In the genomic region with DNA sequence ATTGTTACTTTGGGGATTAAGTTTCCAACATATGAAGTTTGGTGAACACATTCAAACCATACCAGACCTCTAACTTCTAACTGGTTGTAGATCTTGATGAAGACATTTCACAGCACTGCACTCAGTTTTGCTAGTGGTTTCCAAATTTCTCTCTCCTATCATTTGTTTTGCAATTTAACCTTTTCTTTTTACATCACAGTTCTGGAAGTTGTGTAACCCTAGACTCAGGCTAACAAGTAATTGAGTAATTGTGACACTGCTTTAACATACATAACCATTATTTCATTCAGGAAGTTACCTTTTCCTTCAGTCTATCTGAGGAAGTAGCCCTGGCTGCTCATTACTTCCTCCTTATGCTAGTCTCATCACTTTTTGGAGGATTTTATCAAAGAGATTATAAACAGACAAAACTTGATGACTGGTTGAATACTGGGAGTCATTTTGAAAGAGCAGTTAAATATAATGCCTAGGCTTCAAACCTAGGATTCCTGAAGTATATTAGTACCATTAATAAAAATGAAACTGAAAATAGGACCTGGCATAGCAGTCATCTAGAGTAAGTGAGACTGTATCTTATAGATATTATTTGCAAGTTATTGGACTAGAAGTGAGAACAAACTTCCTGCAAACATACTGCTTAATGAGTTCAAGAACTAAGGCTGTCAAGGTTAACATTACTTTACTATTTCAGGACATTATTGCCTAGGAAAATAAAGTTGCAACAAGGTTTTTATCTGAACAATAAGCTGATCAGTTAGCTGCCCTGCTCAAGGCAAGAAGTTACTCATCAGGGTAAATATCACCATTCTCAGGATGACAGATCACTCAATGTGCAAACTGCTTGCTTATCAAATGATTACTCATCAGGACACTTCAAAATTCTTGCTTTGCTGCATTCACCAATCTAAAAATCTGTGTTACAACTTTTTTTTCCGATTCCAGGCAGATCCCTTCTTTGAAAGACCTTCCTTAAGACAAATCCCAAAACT, we compare ENCODE assay signal across 10 cellular contexts. TPM values are rescaled to one million over a fixed set of nuclear protein-coding genes. Genes with fewer than 3 reads are reported as not detected.
DNase-seq lines count a peak whose midpoint lies in the region; ATAC-seq and TF ChIP-seq lines count a peak whose summit lies in the region.
"Had no signal": no experiment of that assay in that cellular context is flagged by ENCODE, and none has a peak within 500 bp of the region (broad histone marks: within the 10 kb centered on the region; RNA-seq: fewer than 3 reads in every experiment).

No MANE protein-coding gene starts in this region.

- TF ChIP-seq CTCF in right atrium auricular region (IDR thresholded peaks at IDR 0.05) (no peak), sigmoid colon (IDR thresholded peaks at IDR 0.05) (no peak)

- 47 to 74% methylated on average over 1 of the region's 1 CpG for WGBS in sigmoid colon, 2 donors

- H3K27me3 ChIP-seq in right atrium auricular region, result no peaks in the 10 kb centered on the region
- H3K27me3 ChIP-seq in sigmoid colon, result no peaks in the 10 kb centered on the region

- no peaks in the 10 kb centered on the region for H3K27me3 Mint-ChIP-seq in activated T-helper 2 cell treated with anti-CD3 and anti-CD28 coated beads, Interferon-gamma antibody, Interleukin-2, Interleukin-4, amounts not matched to agents 10 μg/mL and 5 μg/mL and 100 μg/mL, durations not matched to agents 14 hours and 24 hours and 36 hours (ENCODE audit: low read depth)
- H3K27me3 Mint-ChIP-seq: naive thymus-derived CD4-positive, alpha-beta T cell had no signal

- no peaks in the 10 kb centered on the region for H3K9me3 ChIP-seq in right atrium auricular region
- no peaks in the 10 kb centered on the region for H3K9me3 ChIP-seq in sigmoid colon

- H3K27ac ChIP-seq in right atrium auricular region (no peak overlapping the region), sigmoid colon (no peak overlapping the region)

- DNase-seq in Daoy (ENCODE audit: low read depth), result peak; percentile 7
- no peak for DNase-seq in activated T-helper 2 cell treated with anti-CD3 and anti-CD28 coated beads, Interferon-gamma antibody, Interleukin-2, Interleukin-4, amounts not matched to agents 10 μg/mL and 5 μg/mL and 100 μg/mL, durations not matched to agents 14 hours and 24 hours and 36 hours (ENCODE audit: low spot score)
- DNase-seq in activated CD8-positive, alpha-beta memory T cell treated with anti-CD3 and anti-CD28 coated beads, Interleukin-2, amount 50 U/mL, for 48 hours, result no peak
- no peak for DNase-seq in right atrium auricular region (ENCODE audit: low spot score)
- DNase-seq in sigmoid colon, result no peak
- no peak for DNase-seq in SHP77 treated with DMSO at 0.1 percent for 48 hours (lab: John Stamatoyannopoulos, UW)
- DNase-seq: DND-41; naive thymus-derived CD4-positive, alpha-beta T cell had no signal

- intact Hi-C loops in activated T-helper 2 cell treated with anti-CD3 and anti-CD28 coated beads, Interferon-gamma antibody, Interleukin-2, Interleukin-4, amounts not matched to agents 10 μg/mL and 5 μg/mL and 100 μg/mL, durations not matched to agents 14 hours and 24 hours and 36 hours (cut with micrococcal nuclease), result loop anchor here (1.0 to 10.0 kb wide), 4 partner anchors 14 to 1079 kb away; partner anchors contain the start of gene SH2D1A
- intact Hi-C loops in sigmoid colon (cut with DNase I), result no loop called here

- no peak for TF ChIP-seq EP300 in sigmoid colon (IDR thresholded peaks at IDR 0.05)

- H3K4me1 Mint-ChIP-seq in activated T-helper 2 cell treated with anti-CD3 and anti-CD28 coated beads, Interferon-gamma antibody, Interleukin-2, Interleukin-4, amounts not matched to agents 10 μg/mL and 5 μg/mL and 100 μg/mL, durations not matched to agents 14 hours and 24 hours and 36 hours (ENCODE audit: low read depth), result peaks cover 21% of the 10 kb centered on the region

- no peaks in the 10 kb centered on the region for H3K9me3 Mint-ChIP-seq in activated T-helper 2 cell treated with anti-CD3 and anti-CD28 coated beads, Interferon-gamma antibody, Interleukin-2, Interleukin-4, amounts not matched to agents 10 μg/mL and 5 μg/mL and 100 μg/mL, durations not matched to agents 14 hours and 24 hours and 36 hours
- H3K9me3 Mint-ChIP-seq: naive thymus-derived CD4-positive, alpha-beta T cell had no signal

- H3K27ac Mint-ChIP-seq in activated T-helper 2 cell treated with anti-CD3 and anti-CD28 coated beads, Interferon-gamma antibody, Interleukin-2, Interleukin-4, amounts not matched to agents 10 μg/mL and 5 μg/mL and 100 μg/mL, durations not matched to agents 14 hours and 24 hours and 36 hours, result peak overlapping the region; percentile 81

- TF ChIP-seq POLR2A in sigmoid colon (IDR thresholded peaks at IDR 0.05), result no peak

- peak; percentile 58 for ATAC-seq in GM21381 (IDR thresholded peaks at IDR 0.05; ENCODE audit: unreplicated experiment)
- ATAC-seq in HG03432 (IDR thresholded peaks at IDR 0.05; ENCODE audit: unreplicated experiment), result peak; percentile 63
- ATAC-seq: naive thymus-derived CD4-positive, alpha-beta T cell had no signal

- H3K36me3 Mint-ChIP-seq in activated T-helper 2 cell treated with anti-CD3 and anti-CD28 coated beads, Interferon-gamma antibody, Interleukin-2, Interleukin-4, amounts not matched to agents 10 μg/mL and 5 μg/mL and 100 μg/mL, durations not matched to agents 14 hours and 24 hours and 36 hours (ENCODE audit: low read depth), result no peaks in the 10 kb centered on the region
- H3K36me3 Mint-ChIP-seq: naive thymus-derived CD4-positive, alpha-beta T cell had no signal

- H3K36me3 ChIP-seq in right atrium auricular region, result no peaks in the 10 kb centered on the region
- no peaks in the 10 kb centered on the region for H3K36me3 ChIP-seq in sigmoid colon

- H3K4me1 ChIP-seq in right atrium auricular region, result no peaks in the 10 kb centered on the region
- H3K4me1 ChIP-seq in sigmoid colon, result peaks cover 0 to 9% (median 0%) of the 10 kb centered on the region in 4 donors

- H3K4me3 ChIP-seq in right atrium auricular region (no peak overlapping the region), sigmoid colon (no peak overlapping the region)

- no peak overlapping the region for H3K4me3 Mint-ChIP-seq in activated T-helper 2 cell treated with anti-CD3 and anti-CD28 coated beads, Interferon-gamma antibody, Interleukin-2, Interleukin-4, amounts not matched to agents 10 μg/mL and 5 μg/mL and 100 μg/mL, durations not matched to agents 14 hours and 24 hours and 36 hours (ENCODE audit: low read depth)

RNA-seq across cellular contexts. Expression of gene TEX13C, which starts 25.6 kb away (rescaled TPM):
- 14.9 and 17.5 TPM in 2 replicates for total RNA-seq in Daoy (2014; rRNA removed; shearing (Covaris generic))
- not detected in 2 replicates for total RNA-seq in activated T-helper 2 cell treated with anti-CD3 and anti-CD28 coated beads, Interferon-gamma antibody, Interleukin-2, Interleukin-4, amounts not matched to agents 10 μg/mL and 5 μg/mL and 100 μg/mL, durations not matched to agents 14 hours and 24 hours and 36 hours
- total RNA-seq in right atrium auricular region, result not detected
- not detected for total RNA-seq in sigmoid colon
- not detected for polyA plus RNA-seq in sigmoid colon
- total RNA-seq: naive thymus-derived CD4-positive, alpha-beta T cell had no signal
- polyA plus RNA-seq: naive thymus-derived CD4-positive, alpha-beta T cell had no signal

Comparison
In these comparisons a context has a peak if more than half of its experiments do, and no peak if none do; other contexts are left out.
1. RNA of gene TEX13C, which starts 25.6 kb away (total RNA-seq): 14.9 to 17.5 TPM in Daoy; not detected in activated T-helper 2 cell treated with anti-CD3 and anti-CD28 coated beads, Interferon-gamma antibody, Interleukin-2, Interleukin-4, amounts not matched to agents 10 μg/mL and 5 μg/mL and 100 μg/mL, durations not matched to agents 14 hours and 24 hours and 36 hours, not detected in right atrium auricular region and not detected in sigmoid colon; every median in the first group is over 10 times any median in the second.